Comparison of ENCODE assay signal across 19 cellular contexts in the genomic region with DNA sequence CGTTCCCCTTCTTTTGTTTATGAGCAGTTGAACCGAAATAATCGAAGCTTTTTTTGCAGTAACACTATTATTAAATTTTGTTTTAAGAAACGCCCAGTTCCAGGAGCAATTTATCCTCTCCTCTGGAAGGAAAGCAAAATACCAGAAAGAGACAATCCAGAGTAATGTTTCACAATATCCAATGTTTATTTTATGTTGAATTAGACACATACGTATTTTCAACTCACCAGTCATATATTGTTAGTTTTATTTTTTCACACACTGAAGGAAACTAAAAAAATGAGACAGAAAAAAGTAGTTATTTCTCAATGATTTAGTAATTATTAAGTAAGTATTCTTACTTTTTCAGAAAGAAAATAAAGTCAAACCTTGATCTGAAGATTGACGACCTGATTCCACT.
DNase-seq lines count a peak whose midpoint lies in the region; ATAC-seq and TF ChIP-seq lines count a peak whose summit lies in the region.
"Had no signal": no experiment of that assay in that cellular context is flagged by ENCODE, and none has a peak within 500 bp of the region (broad histone marks: within the 10 kb centered on the region; RNA-seq: fewer than 3 reads in every experiment).

No MANE protein-coding gene starts in this region.

- POLR2A ChIA-PET in GM10248 (lab: Yijun Ruan, JAX), result no interaction called here

- no peaks in the 10 kb centered on the region for H3K9me2 ChIP-seq in hepatocyte (replicated peaks; ENCODE audit: insufficient read depth)

- peak; percentile 39 for DNase-seq in EH (ENCODE audit: low read depth)
- DNase-seq in choroid plexus epithelial cell (ENCODE audit: low read depth), result peak; percentile 42
- DNase-seq in hepatocyte (ENCODE audit: low spot score), result no peak
- DNase-seq in sigmoid colon, result no peak
- DNase-seq in epidermal melanocyte (ENCODE audit: insufficient read length, low spot score), result no peak
- DNase-seq in GM10248 (ENCODE audit: extremely low spot score), result no peak
- DNase-seq: Calu3; CD4-positive, alpha-beta memory T cell; GOT3; KBM-7; MV-4-11; NCI-H1436; NCI-H2029; NCI-H510A treated with DMSO at 0.1 percent for 48 hours had no signal

- H4K20me1 ChIP-seq in hepatocyte (ENCODE audit: insufficient read depth, poor library complexity, severe bottlenecking), result no peaks in the 10 kb centered on the region

- H3K9me3 ChIP-seq in hepatocyte (ENCODE audit: low read depth) (no peaks in the 10 kb centered on the region), sigmoid colon (no peaks in the 10 kb centered on the region)

- intact Hi-C loops in sigmoid colon (cut with DNase I), result no loop called here

- no peaks in the 10 kb centered on the region for H3K79me2 ChIP-seq in hepatocyte

- no peaks in the 10 kb centered on the region for H3K27me3 ChIP-seq in hepatocyte
- no peaks in the 10 kb centered on the region for H3K27me3 ChIP-seq in sigmoid colon

- H3K36me3 ChIP-seq in hepatocyte (replicated peaks; ENCODE audit: insufficient read depth, low read depth), result no peaks in the 10 kb centered on the region
- peaks cover 0 to 56% (median 21%) of the 10 kb centered on the region in 4 donors for H3K36me3 ChIP-seq in sigmoid colon

- WGBS in hepatocyte (ENCODE audit: low lambda C conversion rate, missing lambda C conversion rate), result 48% methylated on average over 6 of the region's 6 CpGs
- WGBS in sigmoid colon, 2 donors, result 66 to 72% methylated on average over 6 of the region's 6 CpGs

- no peak overlapping the region for H3K27ac ChIP-seq in hepatocyte
- H3K27ac ChIP-seq in sigmoid colon, result peak overlapping the region; percentile 44 to 63 (median 54)
- H3K27ac ChIP-seq: 22Rv1 had no signal

- H3K4me2 ChIP-seq in hepatocyte, result peak overlapping the region; percentile 38

- H3K4me3 ChIP-seq in choroid plexus epithelial cell (ENCODE audit: low read depth, low read length), result no peak overlapping the region
- no peak overlapping the region for H3K4me3 ChIP-seq in hepatocyte
- H3K4me3 ChIP-seq in sigmoid colon, result no peak overlapping the region

- ATAC-seq in GM19395 (IDR thresholded peaks at IDR 0.05; ENCODE audit: unreplicated experiment) (no peak), HG03135 (IDR thresholded peaks at IDR 0.05; ENCODE audit: unreplicated experiment) (no peak)
- ATAC-seq: Panc1, Right ventricle myocardium inferior had no signal

- no peak for TF ChIP-seq POLR2A in sigmoid colon (IDR thresholded peaks at IDR 0.05)

- no peak for TF ChIP-seq EP300 in sigmoid colon (IDR thresholded peaks at IDR 0.05)

- no peak for TF ChIP-seq CTCF in choroid plexus epithelial cell (conservative IDR thresholded peaks at IDR 0.05; ENCODE audit: low read depth, low read length)
- TF ChIP-seq CTCF in hepatocyte (IDR thresholded peaks at IDR 0.05; ENCODE audit: poor library complexity), result no peak
- no peak for TF ChIP-seq CTCF in sigmoid colon (IDR thresholded peaks at IDR 0.05)
- TF ChIP-seq CTCF in GM10248 (IDR thresholded peaks at IDR 0.05; ENCODE audit: control extremely low read depth, extremely low read depth, low read depth, missing control alignments), result no peak

- CTCF ChIA-PET in GM10248 (lab: Yijun Ruan, JAX), result no interaction called here

- no peak overlapping the region for H2AFZ ChIP-seq in hepatocyte

- peaks cover 11% of the 10 kb centered on the region for H3K4me1 ChIP-seq in hepatocyte (ENCODE audit: insufficient read depth)
- peaks cover 0 to 25% (median 15%) of the 10 kb centered on the region in 4 donors for H3K4me1 ChIP-seq in sigmoid colon

Comparison
In these comparisons a context has a peak if more than half of its experiments do, and no peak if none do; other contexts are left out.
1. DNase-seq: peak in EH (single experiment) and choroid plexus epithelial cell (single experiment); none in hepatocyte (single experiment), sigmoid colon (single experiment), epidermal melanocyte (single experiment) and GM10248 (single experiment).